Comparison of ENCODE assay signal across 1 cellular context in the genomic region with DNA sequence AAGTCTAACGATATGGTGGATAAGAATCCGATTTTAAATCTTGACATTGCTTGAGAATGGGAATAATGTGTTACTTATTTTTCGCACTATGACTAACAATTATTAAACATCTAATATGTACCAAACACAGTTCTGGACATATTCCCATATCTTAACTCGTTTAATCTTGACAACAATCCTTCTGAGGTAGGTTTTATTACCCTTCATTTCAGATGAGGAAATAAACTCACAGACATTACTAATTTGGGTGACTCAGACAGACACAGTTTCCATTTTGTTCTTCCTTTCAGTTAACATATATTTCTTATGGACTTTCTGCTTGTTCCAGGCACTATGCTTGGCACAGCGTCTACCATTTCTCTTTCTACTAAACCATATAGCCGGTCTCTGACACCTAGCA.
TF ChIP-seq lines count a peak whose summit lies in the region.

No MANE protein-coding gene starts in this region.

TF ChIP-seq in GM23338, 12 proteins besides CTCF, POLR2A, EP300 and RAD21:
- TF ChIP-seq, protein P1, sequence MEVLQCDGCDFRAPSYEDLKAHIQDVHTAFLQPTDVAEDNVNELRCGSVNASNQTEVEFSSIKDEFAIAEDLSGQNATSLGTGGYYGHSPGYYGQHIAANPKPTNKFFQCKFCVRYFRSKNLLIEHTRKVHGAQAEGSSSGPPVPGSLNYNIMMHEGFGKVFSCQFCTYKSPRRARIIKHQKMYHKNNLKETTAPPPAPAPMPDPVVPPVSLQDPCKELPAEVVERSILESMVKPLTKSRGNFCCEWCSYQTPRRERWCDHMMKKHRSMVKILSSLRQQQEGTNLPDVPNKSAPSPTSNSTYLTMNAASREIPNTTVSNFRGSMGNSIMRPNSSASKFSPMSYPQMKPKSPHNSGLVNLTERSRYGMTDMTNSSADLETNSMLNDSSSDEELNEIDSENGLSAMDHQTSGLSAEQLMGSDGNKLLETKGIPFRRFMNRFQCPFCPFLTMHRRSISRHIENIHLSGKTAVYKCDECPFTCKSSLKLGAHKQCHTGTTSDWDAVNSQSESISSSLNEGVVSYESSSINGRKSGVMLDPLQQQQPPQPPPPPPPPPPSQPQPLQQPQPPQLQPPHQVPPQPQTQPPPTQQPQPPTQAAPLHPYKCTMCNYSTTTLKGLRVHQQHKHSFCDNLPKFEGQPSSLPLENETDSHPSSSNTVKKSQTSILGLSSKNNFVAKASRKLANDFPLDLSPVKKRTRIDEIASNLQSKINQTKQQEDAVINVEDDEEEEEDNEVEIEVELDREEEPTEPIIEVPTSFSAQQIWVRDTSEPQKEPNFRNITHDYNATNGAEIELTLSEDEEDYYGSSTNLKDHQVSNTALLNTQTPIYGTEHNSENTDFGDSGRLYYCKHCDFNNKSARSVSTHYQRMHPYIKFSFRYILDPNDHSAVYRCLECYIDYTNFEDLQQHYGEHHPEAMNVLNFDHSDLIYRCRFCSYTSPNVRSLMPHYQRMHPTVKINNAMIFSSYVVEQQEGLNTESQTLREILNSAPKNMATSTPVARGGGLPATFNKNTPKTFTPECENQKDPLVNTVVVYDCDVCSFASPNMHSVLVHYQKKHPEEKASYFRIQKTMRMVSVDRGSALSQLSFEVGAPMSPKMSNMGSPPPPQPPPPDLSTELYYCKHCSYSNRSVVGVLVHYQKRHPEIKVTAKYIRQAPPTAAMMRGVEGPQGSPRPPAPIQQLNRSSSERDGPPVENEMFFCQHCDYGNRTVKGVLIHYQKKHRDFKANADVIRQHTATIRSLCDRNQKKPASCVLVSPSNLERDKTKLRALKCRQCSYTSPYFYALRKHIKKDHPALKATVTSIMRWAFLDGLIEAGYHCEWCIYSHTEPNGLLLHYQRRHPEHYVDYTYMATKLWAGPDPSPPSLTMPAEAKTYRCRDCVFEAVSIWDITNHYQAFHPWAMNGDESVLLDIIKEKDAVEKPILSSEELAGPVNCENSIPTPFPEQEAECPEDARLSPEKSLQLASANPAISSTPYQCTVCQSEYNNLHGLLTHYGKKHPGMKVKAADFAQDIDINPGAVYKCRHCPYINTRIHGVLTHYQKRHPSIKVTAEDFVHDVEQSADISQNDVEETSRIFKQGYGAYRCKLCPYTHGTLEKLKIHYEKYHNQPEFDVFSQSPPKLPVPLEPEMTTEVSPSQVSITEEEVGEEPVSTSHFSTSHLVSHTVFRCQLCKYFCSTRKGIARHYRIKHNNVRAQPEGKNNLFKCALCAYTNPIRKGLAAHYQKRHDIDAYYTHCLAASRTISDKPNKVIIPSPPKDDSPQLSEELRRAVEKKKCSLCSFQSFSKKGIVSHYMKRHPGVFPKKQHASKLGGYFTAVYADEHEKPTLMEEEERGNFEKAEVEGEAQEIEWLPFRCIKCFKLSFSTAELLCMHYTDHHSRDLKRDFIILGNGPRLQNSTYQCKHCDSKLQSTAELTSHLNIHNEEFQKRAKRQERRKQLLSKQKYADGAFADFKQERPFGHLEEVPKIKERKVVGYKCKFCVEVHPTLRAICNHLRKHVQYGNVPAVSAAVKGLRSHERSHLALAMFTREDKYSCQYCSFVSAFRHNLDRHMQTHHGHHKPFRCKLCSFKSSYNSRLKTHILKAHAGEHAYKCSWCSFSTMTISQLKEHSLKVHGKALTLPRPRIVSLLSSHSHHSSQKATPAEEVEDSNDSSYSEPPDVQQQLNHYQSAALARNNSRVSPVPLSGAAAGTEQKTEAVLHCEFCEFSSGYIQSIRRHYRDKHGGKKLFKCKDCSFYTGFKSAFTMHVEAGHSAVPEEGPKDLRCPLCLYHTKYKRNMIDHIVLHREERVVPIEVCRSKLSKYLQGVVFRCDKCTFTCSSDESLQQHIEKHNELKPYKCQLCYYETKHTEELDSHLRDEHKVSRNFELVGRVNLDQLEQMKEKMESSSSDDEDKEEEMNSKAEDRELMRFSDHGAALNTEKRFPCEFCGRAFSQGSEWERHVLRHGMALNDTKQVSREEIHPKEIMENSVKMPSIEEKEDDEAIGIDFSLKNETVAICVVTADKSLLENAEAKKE (CRISPR knock-in tag; IDR thresholded peaks at IDR 0.05) = no peak
- TF ChIP-seq EZH2phosphoT487 (IDR thresholded peaks at IDR 0.05; ENCODE audit: unreplicated experiment) = no peak
- TF ChIP-seq, protein P2, sequence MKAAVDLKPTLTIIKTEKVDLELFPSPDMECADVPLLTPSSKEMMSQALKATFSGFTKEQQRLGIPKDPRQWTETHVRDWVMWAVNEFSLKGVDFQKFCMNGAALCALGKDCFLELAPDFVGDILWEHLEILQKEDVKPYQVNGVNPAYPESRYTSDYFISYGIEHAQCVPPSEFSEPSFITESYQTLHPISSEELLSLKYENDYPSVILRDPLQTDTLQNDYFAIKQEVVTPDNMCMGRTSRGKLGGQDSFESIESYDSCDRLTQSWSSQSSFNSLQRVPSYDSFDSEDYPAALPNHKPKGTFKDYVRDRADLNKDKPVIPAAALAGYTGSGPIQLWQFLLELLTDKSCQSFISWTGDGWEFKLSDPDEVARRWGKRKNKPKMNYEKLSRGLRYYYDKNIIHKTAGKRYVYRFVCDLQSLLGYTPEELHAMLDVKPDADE (IDR thresholded peaks at IDR 0.05) = no peak
- TF ChIP-seq NANOG (IDR thresholded peaks at IDR 0.05; ENCODE audit: borderline replicate concordance) = no peak
- TF ChIP-seq, protein P3, sequence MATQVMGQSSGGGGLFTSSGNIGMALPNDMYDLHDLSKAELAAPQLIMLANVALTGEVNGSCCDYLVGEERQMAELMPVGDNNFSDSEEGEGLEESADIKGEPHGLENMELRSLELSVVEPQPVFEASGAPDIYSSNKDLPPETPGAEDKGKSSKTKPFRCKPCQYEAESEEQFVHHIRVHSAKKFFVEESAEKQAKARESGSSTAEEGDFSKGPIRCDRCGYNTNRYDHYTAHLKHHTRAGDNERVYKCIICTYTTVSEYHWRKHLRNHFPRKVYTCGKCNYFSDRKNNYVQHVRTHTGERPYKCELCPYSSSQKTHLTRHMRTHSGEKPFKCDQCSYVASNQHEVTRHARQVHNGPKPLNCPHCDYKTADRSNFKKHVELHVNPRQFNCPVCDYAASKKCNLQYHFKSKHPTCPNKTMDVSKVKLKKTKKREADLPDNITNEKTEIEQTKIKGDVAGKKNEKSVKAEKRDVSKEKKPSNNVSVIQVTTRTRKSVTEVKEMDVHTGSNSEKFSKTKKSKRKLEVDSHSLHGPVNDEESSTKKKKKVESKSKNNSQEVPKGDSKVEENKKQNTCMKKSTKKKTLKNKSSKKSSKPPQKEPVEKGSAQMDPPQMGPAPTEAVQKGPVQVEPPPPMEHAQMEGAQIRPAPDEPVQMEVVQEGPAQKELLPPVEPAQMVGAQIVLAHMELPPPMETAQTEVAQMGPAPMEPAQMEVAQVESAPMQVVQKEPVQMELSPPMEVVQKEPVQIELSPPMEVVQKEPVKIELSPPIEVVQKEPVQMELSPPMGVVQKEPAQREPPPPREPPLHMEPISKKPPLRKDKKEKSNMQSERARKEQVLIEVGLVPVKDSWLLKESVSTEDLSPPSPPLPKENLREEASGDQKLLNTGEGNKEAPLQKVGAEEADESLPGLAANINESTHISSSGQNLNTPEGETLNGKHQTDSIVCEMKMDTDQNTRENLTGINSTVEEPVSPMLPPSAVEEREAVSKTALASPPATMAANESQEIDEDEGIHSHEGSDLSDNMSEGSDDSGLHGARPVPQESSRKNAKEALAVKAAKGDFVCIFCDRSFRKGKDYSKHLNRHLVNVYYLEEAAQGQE (IDR thresholded peaks at IDR 0.05; ENCODE audit: unreplicated experiment) = no peak
- no peak for TF ChIP-seq ZNF114 (CRISPR knock-in tag; IDR thresholded peaks at IDR 0.05)
- TF ChIP-seq POLR2AphosphoS5 (IDR thresholded peaks at IDR 0.05; ENCODE audit: low read depth) = no peak
- TF ChIP-seq CREB1 (CRISPR knock-in tag; IDR thresholded peaks at IDR 0.05; ENCODE audit: low read depth) = no peak
- no peak for TF ChIP-seq JUNB (IDR thresholded peaks at IDR 0.05; ENCODE audit: unreplicated experiment)
- TF ChIP-seq ZNF331 (CRISPR knock-in tag; IDR thresholded peaks at IDR 0.05; ENCODE audit: low read depth) = no peak
- no peak for TF ChIP-seq EZH2 (IDR thresholded peaks at IDR 0.05; ENCODE audit: low read depth, unreplicated experiment)
- TF ChIP-seq STAT1 (IDR thresholded peaks at IDR 0.05; ENCODE audit: unreplicated experiment) = no peak
